Comparison of ENCODE assay signal across 15 cellular contexts in the genomic region with DNA sequence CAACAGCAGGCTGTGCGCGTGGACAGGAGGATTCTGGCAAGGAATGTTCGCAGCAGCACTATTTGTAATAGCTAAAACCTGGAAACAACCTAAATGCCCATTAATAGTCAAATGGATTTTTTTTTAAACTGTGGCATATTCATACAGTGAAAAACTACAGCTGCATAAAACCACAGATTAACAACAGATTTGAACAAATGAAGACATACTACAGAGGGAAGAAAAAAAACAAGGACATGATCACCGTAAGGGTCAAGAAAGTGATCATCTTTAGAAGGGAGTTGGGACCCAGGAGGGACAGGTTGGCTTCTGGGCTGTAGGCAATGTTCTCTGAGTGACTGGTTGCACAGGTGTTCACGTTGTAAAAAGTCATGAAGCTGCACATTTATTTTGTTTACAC. TPM values are rescaled to one million over a fixed set of nuclear protein-coding genes. Genes with fewer than 3 reads are reported as not detected.
DNase-seq lines count a peak whose midpoint lies in the region; ATAC-seq and TF ChIP-seq lines count a peak whose summit lies in the region.
"Had no signal": no experiment of that assay in that cellular context is flagged by ENCODE, and none has a peak within 500 bp of the region (broad histone marks: within the 10 kb centered on the region; RNA-seq: fewer than 3 reads in every experiment).

No MANE protein-coding gene starts in this region.

- peaks cover 21% of the 10 kb centered on the region for H3K4me1 Mint-ChIP-seq in activated naive CD4-positive, alpha-beta T cell treated with anti-CD3 and anti-CD28 coated beads, Interleukin-2, amount 50 U/mL, for 24 hours
- H3K4me1 Mint-ChIP-seq in glutamatergic neuron (ENCODE audit: low read depth, unreplicated experiment): peaks cover 6% of the 10 kb centered on the region
- H3K4me1 Mint-ChIP-seq in stimulated activated effector memory CD8-positive, alpha-beta T cell treated with anti-CD3 and anti-CD28 coated beads, Interleukin-12 subunit alpha, Interleukin-12 subunit beta, amount 100 ng/mL, for 72 hours: peaks cover 24% of the 10 kb centered on the region

- H3K79me2 ChIP-seq in PC-9 (ENCODE audit: low read depth): no peaks in the 10 kb centered on the region; the same call in 1 of the 2 replicates

- no peak for ATAC-seq in stimulated activated effector memory CD8-positive, alpha-beta T cell treated with anti-CD3 and anti-CD28 coated beads, Interleukin-12 subunit alpha, Interleukin-12 subunit beta, amount 100 ng/mL, for 72 hours
- ATAC-seq in GM18909 (IDR thresholded peaks at IDR 0.05; ENCODE audit: poor library complexity, unreplicated experiment) (no peak), HG02798 (IDR thresholded peaks at IDR 0.05; ENCODE audit: poor library complexity, unreplicated experiment) (no peak)

- no peak overlapping the region for H3K27ac ChIP-seq in PC-9

- no peak overlapping the region for H2AFZ ChIP-seq in PC-9

- no peaks in the 10 kb centered on the region for H4K20me1 ChIP-seq in PC-9 (ENCODE audit: insufficient read depth)

- H3K27me3 Mint-ChIP-seq in activated naive CD4-positive, alpha-beta T cell treated with anti-CD3 and anti-CD28 coated beads, Interleukin-2, amount 50 U/mL, for 24 hours: peaks cover 36% of the 10 kb centered on the region
- H3K27me3 Mint-ChIP-seq in glutamatergic neuron (ENCODE audit: unreplicated experiment): peaks cover 18% of the 10 kb centered on the region

- no peaks in the 10 kb centered on the region for H3K36me3 ChIP-seq in PC-9 (ENCODE audit: low read depth)
- H3K36me3 ChIP-seq: gastrocnemius medialis had no signal

- H3K9me2 ChIP-seq in PC-9 (ENCODE audit: insufficient read depth): no peaks in the 10 kb centered on the region

- no peak overlapping the region for H3K27ac Mint-ChIP-seq in activated naive CD4-positive, alpha-beta T cell treated with anti-CD3 and anti-CD28 coated beads, Interleukin-2, amount 50 U/mL, for 24 hours
- H3K27ac Mint-ChIP-seq in glutamatergic neuron (ENCODE audit: unreplicated experiment): no peak overlapping the region
- H3K27ac Mint-ChIP-seq in stimulated activated effector memory CD8-positive, alpha-beta T cell treated with anti-CD3 and anti-CD28 coated beads, Interleukin-12 subunit alpha, Interleukin-12 subunit beta, amount 100 ng/mL, for 72 hours: no peak overlapping the region

- POLR2A ChIA-PET in PC-9 (lab: Charles Lee; ENCODE audit: unreplicated experiment): no interaction called here

- TF ChIP-seq CTCF in PC-9 (conservative IDR thresholded peaks at IDR 0.05) (no peak), glutamatergic neuron (IDR thresholded peaks at IDR 0.05; ENCODE audit: partially characterized antibody, unreplicated experiment) (no peak)

- H3F3A ChIP-seq in PC-9 (ENCODE audit: insufficient read depth, low read depth): peaks cover 10% of the 10 kb centered on the region; the same call in 1 of the 2 replicates

- no peak overlapping the region for H3K4me3 ChIP-seq in PC-9

- intact Hi-C loops in PC-9 (cut with micrococcal nuclease; ENCODE audit: unreplicated experiment): loop anchor here (2.0 to 5.0 kb wide), 2 partner anchors 25 to 47 kb away; no protein-coding TSS in a partner anchor

- no TSS peak for BruUV-seq in PC-9 (replicated peaks; lab: Mats Ljungman, UMichigan)

- no peaks in the 10 kb centered on the region for H3K27me3 ChIP-seq in PC-9 (ENCODE audit: insufficient read depth, low read depth)
- H3K27me3 ChIP-seq: gastrocnemius medialis, pancreas had no signal

- H3K4me2 ChIP-seq in PC-9: 0 out of 2 replicates have a peak overlapping the region, but pooled peaks have one; percentile 74

- H3K9me3 Mint-ChIP-seq in activated naive CD4-positive, alpha-beta T cell treated with anti-CD3 and anti-CD28 coated beads, Interleukin-2, amount 50 U/mL, for 24 hours: no peaks in the 10 kb centered on the region
- H3K9me3 Mint-ChIP-seq in glutamatergic neuron (ENCODE audit: unreplicated experiment): peaks cover 3% of the 10 kb centered on the region
- H3K9me3 Mint-ChIP-seq in stimulated activated effector memory CD8-positive, alpha-beta T cell treated with anti-CD3 and anti-CD28 coated beads, Interleukin-12 subunit alpha, Interleukin-12 subunit beta, amount 100 ng/mL, for 72 hours: no peaks in the 10 kb centered on the region

- H3K9me3 ChIP-seq in PC-9 (ENCODE audit: insufficient read depth, low read depth): no peaks in the 10 kb centered on the region
- H3K9me3 ChIP-seq: gastrocnemius medialis, pancreas had no signal

- DNase-seq in activated naive CD4-positive, alpha-beta T cell treated with Interleukin-2 at 50 U/mL for 16 hours: no peak
- no peak for DNase-seq in PC-9
- DNase-seq in glutamatergic neuron: no peak
- DNase-seq in stimulated activated effector memory CD8-positive, alpha-beta T cell treated with anti-CD3 and anti-CD28 coated beads, Interleukin-12 subunit alpha, Interleukin-12 subunit beta, amount 100 ng/mL, for 72 hours (ENCODE audit: low spot score in 2 of 2): no peak
- DNase-seq in stimulated activated CD4-positive, alpha-beta T cell treated with anti-CD3 and anti-CD28 coated beads, Interleukin-2, amount 100 ng/mL, for 48 hours: no peak
- DNase-seq: activated CD4-positive, alpha-beta T cell treated with anti-CD3 and anti-CD28 coated beads for 1 hour; dermis blood vessel endothelial cell; erythroblast; gastrocnemius medialis; stimulated activated CD4-positive, alpha-beta T cell treated with anti-CD3 and anti-CD28 coated beads, Interleukin-1b, Interleukin-23, amount 100 ng/mL, for 48 hours had no signal

- CTCF ChIA-PET in PC-9 (lab: Charles Lee): interaction anchor here (1.0 kb wide), 1 partner anchor 98 kb away, joined by 4 read pairs; no protein-coding TSS in a partner anchor

- H3K36me3 Mint-ChIP-seq in activated naive CD4-positive, alpha-beta T cell treated with anti-CD3 and anti-CD28 coated beads, Interleukin-2, amount 50 U/mL, for 24 hours: peaks cover 14% of the 10 kb centered on the region
- H3K36me3 Mint-ChIP-seq in glutamatergic neuron (ENCODE audit: unreplicated experiment): peaks cover 12% of the 10 kb centered on the region
- H3K36me3 Mint-ChIP-seq in stimulated activated effector memory CD8-positive, alpha-beta T cell treated with anti-CD3 and anti-CD28 coated beads, Interleukin-12 subunit alpha, Interleukin-12 subunit beta, amount 100 ng/mL, for 72 hours: no peaks in the 10 kb centered on the region

- H3K4me3 Mint-ChIP-seq in activated naive CD4-positive, alpha-beta T cell treated with anti-CD3 and anti-CD28 coated beads, Interleukin-2, amount 50 U/mL, for 24 hours: peak overlapping the region; percentile 76
- peak overlapping the region; percentile 7 for H3K4me3 Mint-ChIP-seq in glutamatergic neuron (ENCODE audit: unreplicated experiment)
- peak overlapping the region; percentile 70 for H3K4me3 Mint-ChIP-seq in stimulated activated effector memory CD8-positive, alpha-beta T cell treated with anti-CD3 and anti-CD28 coated beads, Interleukin-12 subunit alpha, Interleukin-12 subunit beta, amount 100 ng/mL, for 72 hours

- peaks cover 4% of the 10 kb centered on the region; the same call in 1 of the 2 replicates for H3K4me1 ChIP-seq in PC-9 (replicated peaks; ENCODE audit: insufficient read depth)

RNA-seq across cellular contexts. Expression of a gene that starts 1.2 kb away (rescaled TPM):
- 6.8 and 7.1 TPM in 2 replicates for total RNA-seq in PC-9 (2021)
- total RNA-seq in glutamatergic neuron (ENCODE audit: unreplicated experiment): 0.64 TPM
- total RNA-seq: bronchial epithelial cell had no signal

Comparison
In these comparisons a context has a peak if more than half of its experiments do, and no peak if none do; other contexts are left out.
1. H3K4me3 Mint-ChIP-seq: peak in every context shown above with its lines; median percentile 76 in activated naive CD4-positive, alpha-beta T cell treated with anti-CD3 and anti-CD28 coated beads, Interleukin-2, amount 50 U/mL, for 24 hours; 70 in stimulated activated effector memory CD8-positive, alpha-beta T cell treated with anti-CD3 and anti-CD28 coated beads, Interleukin-12 subunit alpha, Interleukin-12 subunit beta, amount 100 ng/mL, for 72 hours; 7 in glutamatergic neuron.